17 cellular contexts compared by ENCODE assay signal in genomic region chr2:182078988-182079602, GRCh38.
"Had no signal": no experiment of that assay in that cellular context is flagged by ENCODE, and none has a peak within 500 bp of the region (broad histone marks: within the 10 kb centered on the region; RNA-seq: fewer than 3 reads in every experiment).

No MANE protein-coding gene starts in this region.

- H3K27me3 ChIP-seq: ascending aorta, gastrocnemius medialis, heart left ventricle, suprapubic skin had no signal

- H3K36me3 ChIP-seq: ascending aorta, gastrocnemius medialis, heart left ventricle, spleen, suprapubic skin had no signal

- H3K4me3 ChIP-seq: ascending aorta, gastrocnemius medialis, heart left ventricle, lung, spleen, suprapubic skin had no signal

- ATAC-seq: activated T-helper 17 cell treated with anti-CD3 and anti-CD28 coated beads, Interleukin-2, amount 50 U/mL, for 72 hours; effector memory CD8-positive, alpha-beta T cell; gastrocnemius medialis; heart left ventricle; sciatic nerve had no signal

- DNase-seq: activated CD4-positive, alpha-beta T cell treated with anti-CD3 and anti-CD28 coated beads for 1 hour; activated CD4-positive, alpha-beta T cell treated with anti-CD3 and anti-CD28 coated beads, Interleukin-2, amount 50 U/mL, for 4 hours; activated naive CD4-positive, alpha-beta T cell treated with anti-CD3 and anti-CD28 coated beads for 36 hours; effector memory CD8-positive, alpha-beta T cell; gastrocnemius medialis; heart left ventricle; midbrain; spleen; T1000; trophoblast cell had no signal

- H3K27ac ChIP-seq: ascending aorta, epithelial cell of prostate, gastrocnemius medialis, heart left ventricle, spleen, suprapubic skin had no signal

- H3K9me3 ChIP-seq: ascending aorta, gastrocnemius medialis, heart left ventricle, spleen, suprapubic skin had no signal

- FAIRE-seq: bronchial epithelial cell had no signal
